19 cellular contexts compared by ENCODE assay signal in the genomic region with DNA sequence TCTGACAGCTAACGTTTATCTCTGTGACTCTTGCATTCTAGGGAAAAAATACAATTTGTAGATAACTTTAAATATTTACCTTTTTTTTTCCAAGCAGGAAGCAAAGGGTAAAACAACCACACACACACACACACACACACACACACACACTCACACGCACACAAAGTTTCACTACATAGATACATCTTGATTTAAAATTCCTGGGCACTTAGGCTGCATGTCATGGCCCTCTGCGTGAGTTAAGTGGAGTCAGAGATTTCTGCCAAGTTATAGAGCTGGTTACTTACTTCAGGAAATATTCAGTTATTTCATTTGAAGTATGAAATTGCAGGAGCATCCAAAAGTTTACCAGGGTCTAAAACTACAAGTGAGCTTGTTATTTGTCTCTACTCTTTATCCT.
DNase-seq lines count a peak whose midpoint lies in the region; TF ChIP-seq lines count a peak whose summit lies in the region.
"Had no signal": no experiment of that assay in that cellular context is flagged by ENCODE, and none has a peak within 500 bp of the region (broad histone marks: within the 10 kb centered on the region; RNA-seq: fewer than 3 reads in every experiment).

No MANE protein-coding gene starts in this region.

- no peaks in the 10 kb centered on the region for H3K4me1 ChIP-seq in effector memory CD4-positive, alpha-beta T cell (ENCODE audit: control insufficient read depth, insufficient read depth, low read length, poor library complexity, severe bottlenecking)
- H3K4me1 ChIP-seq: colonic mucosa, upper lobe of right lung had no signal

- H3K4me1 Mint-ChIP-seq in HFFc6 (ENCODE audit: low read depth) (peaks cover 77% of the 10 kb centered on the region), mesothelial cell of epicardium (peaks cover 33% of the 10 kb centered on the region)
- H3K4me1 Mint-ChIP-seq: activated CD4-positive, alpha-beta memory T cell treated with anti-CD3 and anti-CD28 coated beads, Interleukin-2, amount 10 ng/mL, durations not matched to agents 7 days and 5 days had no signal

- H3K27ac Mint-ChIP-seq in HFFc6 (peak overlapping the region; percentile 82), mesothelial cell of epicardium (peak overlapping the region; percentile 80)
- H3K27ac Mint-ChIP-seq: activated CD4-positive, alpha-beta memory T cell treated with anti-CD3 and anti-CD28 coated beads, Interleukin-2, amount 10 ng/mL, durations not matched to agents 7 days and 5 days; activated T-cell treated with anti-CD3 and anti-CD28 coated beads, Interleukin-2, amount 50 U/mL, for 72 hours; nephron progenitor cell had no signal

- H3K4me3 ChIP-seq in brain microvascular endothelial cell (ENCODE audit: low read depth, low read length), result no peak overlapping the region
- H3K4me3 ChIP-seq in effector memory CD4-positive, alpha-beta T cell (ENCODE audit: insufficient read depth, low read depth, low read length, poor library complexity, severe bottlenecking), result no peak overlapping the region
- H3K4me3 ChIP-seq: colonic mucosa, lung, upper lobe of right lung had no signal

- peak overlapping the region; percentile 14 for H3K4me3 Mint-ChIP-seq in HFFc6
- H3K4me3 Mint-ChIP-seq in mesothelial cell of epicardium, result no peak overlapping the region
- H3K4me3 Mint-ChIP-seq: activated CD4-positive, alpha-beta memory T cell treated with anti-CD3 and anti-CD28 coated beads, Interleukin-2, amount 10 ng/mL, durations not matched to agents 7 days and 5 days; activated T-cell treated with anti-CD3 and anti-CD28 coated beads, Interleukin-2, amount 50 U/mL, for 72 hours; nephron progenitor cell had no signal

- in situ Hi-C loops in brain microvascular endothelial cell (cut with HindIII; ENCODE audit: low pct_ligation_motif_present, low sequenced_read_pairs), result no loop called here

- no peaks in the 10 kb centered on the region for H3K9me3 ChIP-seq in effector memory CD4-positive, alpha-beta T cell (ENCODE audit: control insufficient read depth, low read length)
- H3K9me3 ChIP-seq: colonic mucosa, upper lobe of right lung had no signal

- H3K27me3 Mint-ChIP-seq in HFFc6 (ENCODE audit: insufficient read depth) (no peaks in the 10 kb centered on the region; the same call in 1 of the 2 replicates), mesothelial cell of epicardium (ENCODE audit: low read depth) (no peaks in the 10 kb centered on the region)
- H3K27me3 Mint-ChIP-seq: activated CD4-positive, alpha-beta memory T cell treated with anti-CD3 and anti-CD28 coated beads, Interleukin-2, amount 10 ng/mL, durations not matched to agents 7 days and 5 days had no signal

- peak; percentile 31 for DNase-seq in AG08396 (ENCODE audit: low spot score)
- DNase-seq in HFFc6, result peak; percentile 84
- peak; percentile 49 for DNase-seq in brain microvascular endothelial cell
- no peak for DNase-seq in mesothelial cell of epicardium (ENCODE audit: low spot score in 2 of 2, unreplicated experiment in 2 of 2)
- DNase-seq in effector memory CD4-positive, alpha-beta T cell, result no peak
- no peak for DNase-seq in NCI-H524 treated with DMSO at 0.1 percent for 48 hours (lab: John Stamatoyannopoulos, UW)
- no peak for DNase-seq in stimulated activated naive CD4-positive, alpha-beta T cell (lab: John Stamatoyannopoulos, UW)
- no peak for DNase-seq in GM20000 (ENCODE audit: low spot score)
- DNase-seq: activated CD4-positive, alpha-beta memory T cell treated with anti-CD3 and anti-CD28 coated beads, Interleukin-2, amount 10 ng/mL, durations not matched to agents 7 days and 5 days; activated T-cell treated with anti-CD3 and anti-CD28 coated beads, Interleukin-2, amount 50 U/mL, for 72 hours; C1 segment of cervical spinal cord; colonic mucosa; NCI-H1930; NCI-H524; nephron progenitor cell; right cardiac atrium; stimulated activated CD4-positive, alpha-beta T cell treated with anti-CD3 and anti-CD28 coated beads, Interleukin-4, amount 100 ng/mL, for 4 hours; upper lobe of right lung had no signal

- H3K36me3 Mint-ChIP-seq in HFFc6 (ENCODE audit: low read depth), result peaks cover 17% of the 10 kb centered on the region
- H3K36me3 Mint-ChIP-seq in mesothelial cell of epicardium, result no peaks in the 10 kb centered on the region

- no peak overlapping the region for H3K27ac ChIP-seq in brain microvascular endothelial cell
- H3K27ac ChIP-seq in effector memory CD4-positive, alpha-beta T cell (ENCODE audit: insufficient read depth, low read length, poor library complexity, severe bottlenecking), result no peak overlapping the region
- H3K27ac ChIP-seq: colonic mucosa, upper lobe of right lung had no signal

- H3K9me3 Mint-ChIP-seq in HFFc6, result peaks cover 7% of the 10 kb centered on the region
- no peaks in the 10 kb centered on the region for H3K9me3 Mint-ChIP-seq in mesothelial cell of epicardium
- H3K9me3 Mint-ChIP-seq: activated CD4-positive, alpha-beta memory T cell treated with anti-CD3 and anti-CD28 coated beads, Interleukin-2, amount 10 ng/mL, durations not matched to agents 7 days and 5 days; activated T-cell treated with anti-CD3 and anti-CD28 coated beads, Interleukin-2, amount 50 U/mL, for 72 hours; nephron progenitor cell had no signal

- H3K27me3 ChIP-seq in brain microvascular endothelial cell (replicated peaks), result no peaks in the 10 kb centered on the region
- H3K27me3 ChIP-seq in effector memory CD4-positive, alpha-beta T cell (replicated peaks; ENCODE audit: control insufficient read depth, insufficient read depth, low read length, poor library complexity, severe bottlenecking), result no peaks in the 10 kb centered on the region
- H3K27me3 ChIP-seq: colonic mucosa, upper lobe of right lung had no signal

- TF ChIP-seq CTCF in HFFc6 (IDR thresholded peaks at IDR 0.05) (no peak), brain microvascular endothelial cell (IDR thresholded peaks at IDR 0.05; ENCODE audit: low read depth, low read length, missing control alignments) (no peak), mesothelial cell of epicardium (IDR thresholded peaks at IDR 0.05; ENCODE audit: unreplicated experiment) (no peak), GM20000 (IDR thresholded peaks at IDR 0.05; ENCODE audit: extremely low read depth, missing control alignments) (no peak)

- no peaks in the 10 kb centered on the region for H3K36me3 ChIP-seq in brain microvascular endothelial cell (replicated peaks)
- no peaks in the 10 kb centered on the region for H3K36me3 ChIP-seq in effector memory CD4-positive, alpha-beta T cell (ENCODE audit: control insufficient read depth, insufficient read depth, low read length)
- H3K36me3 ChIP-seq: colonic mucosa, upper lobe of right lung had no signal

Comparison
In these comparisons a context has a peak if more than half of its experiments do, and no peak if none do; other contexts are left out.
1. DNase-seq: peak in AG08396 (single experiment), HFFc6 (single experiment) and brain microvascular endothelial cell (single experiment); none in mesothelial cell of epicardium (0 of 2), effector memory CD4-positive, alpha-beta T cell (0 of 3), NCI-H524 treated with DMSO at 0.1 percent for 48 hours (single experiment), stimulated activated naive CD4-positive, alpha-beta T cell (0 of 6) and GM20000 (single experiment).